ENCODE assay signal across 8 cellular contexts in the genomic region with DNA sequence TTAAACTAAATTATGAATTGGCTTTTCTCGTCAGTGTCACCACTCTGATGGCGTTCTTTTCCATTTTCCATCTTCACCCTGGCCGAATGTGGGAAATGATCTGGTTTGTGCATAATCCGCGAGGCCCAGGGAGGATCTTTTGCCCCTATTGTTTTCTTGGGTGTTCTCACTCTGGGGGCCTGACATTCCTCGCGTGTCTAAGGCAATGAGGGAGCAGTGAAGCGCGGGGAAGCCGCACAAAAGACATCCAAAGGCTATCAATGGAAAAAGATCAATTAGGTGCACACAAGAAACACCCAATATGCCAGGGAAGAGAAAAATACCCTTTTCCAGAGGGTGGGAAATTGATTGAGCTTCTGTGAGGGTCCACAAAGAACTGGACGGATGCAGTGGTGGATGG. TPM values are rescaled to one million over a fixed set of nuclear protein-coding genes. Genes with fewer than 3 reads are reported as not detected.
DNase-seq lines count a peak whose midpoint lies in the region; ATAC-seq and TF ChIP-seq lines count a peak whose summit lies in the region.

No MANE protein-coding gene starts in this region.

- CTCF ChIA-PET in A673 (lab: Charles Lee), result no interaction called here

- H3K4me3 ChIP-seq in A673 (ENCODE audit: low read depth, low read length, poor library complexity, severe bottlenecking), result peak overlapping the region; percentile 95
- peak overlapping the region; percentile 84 for H3K4me3 ChIP-seq in HUES64 (ENCODE audit: low read length)
- H3K4me3 ChIP-seq in mucosa of stomach (ENCODE audit: low read length), result no peak overlapping the region

- no peaks in the 10 kb centered on the region for H3K36me3 ChIP-seq in A673 (ENCODE audit: insufficient read depth, low read length, poor library complexity, severe bottlenecking)
- H3K36me3 ChIP-seq in HUES64 (ENCODE audit: insufficient read depth, low read length), result no peaks in the 10 kb centered on the region
- H3K36me3 ChIP-seq in mucosa of stomach (ENCODE audit: control insufficient read depth, insufficient read depth, low read length), result no peaks in the 10 kb centered on the region

- H3K9ac ChIP-seq in HUES64 (ENCODE audit: low read depth, low read length) (peak overlapping the region; percentile 74), mucosa of stomach (ENCODE audit: low read length) (peak overlapping the region; percentile 74)

- H3K27me3 ChIP-seq in A673 (replicated peaks; ENCODE audit: insufficient read depth, low read depth, low read length, poor library complexity) (no peaks in the 10 kb centered on the region), HUES64 (ENCODE audit: insufficient read depth, low read length) (peaks cover 14% of the 10 kb centered on the region), mucosa of stomach (ENCODE audit: control insufficient read depth, insufficient read depth, low read length) (no peaks in the 10 kb centered on the region)

- DNase-seq in A673 (ENCODE audit: low spot score) (no peak), cerebellum (ENCODE audit: low spot score) (peak; percentile 18), germinal center (ENCODE audit: low spot score) (no peak), medulla oblongata (ENCODE audit: extremely low spot score) (no peak), NCI-H1930 (lab: John Stamatoyannopoulos, UW) (no peak)

- no peak for TF ChIP-seq CTCF in A673 (conservative IDR thresholded peaks at IDR 0.05; ENCODE audit: low read depth, low read length)

- peak overlapping the region; percentile 79 for H3K27ac ChIP-seq in A673 (ENCODE audit: low read depth, low read length, poor library complexity, severe bottlenecking)
- peak overlapping the region; percentile 78 for H3K27ac ChIP-seq in HUES64 (ENCODE audit: low read depth, low read length)

- POLR2A ChIA-PET in A673 (lab: Charles Lee; ENCODE audit: low non-redundant PET), result no interaction called here

- no peak for ATAC-seq in GM19351 (IDR thresholded peaks at IDR 0.05; ENCODE audit: unreplicated experiment)

- peaks cover 19% of the 10 kb centered on the region for H3K4me1 ChIP-seq in A673 (ENCODE audit: insufficient read depth, low read length, poor library complexity, severe bottlenecking)
- H3K4me1 ChIP-seq in HUES64 (ENCODE audit: insufficient read depth, low read length), result peaks cover 61% of the 10 kb centered on the region
- peaks cover 4% of the 10 kb centered on the region for H3K4me1 ChIP-seq in mucosa of stomach (ENCODE audit: control insufficient read depth, insufficient read depth, low read length)

- intact Hi-C loops in A673 (cut with micrococcal nuclease; ENCODE audit: unreplicated experiment), result loop anchor here (10.0 kb wide), 2 partner anchors 231 to 279 kb away; no protein-coding TSS in a partner anchor

- H3K9me3 ChIP-seq in A673 (ENCODE audit: low read depth, low read length, poor library complexity, severe bottlenecking) (no peaks in the 10 kb centered on the region), HUES64 (ENCODE audit: insufficient read depth, low read depth, low read length) (no peaks in the 10 kb centered on the region), mucosa of stomach (ENCODE audit: control insufficient read depth, low read length) (no peaks in the 10 kb centered on the region)

- BruUV-seq in A673 (replicated peaks; lab: Mats Ljungman, UMichigan), result no TSS peak

- 18% methylated on average over 11 of the region's 11 CpGs for WGBS in HUES64

RNA-seq across cellular contexts. Expression of gene C1orf21, which starts 1.0 kb away (rescaled TPM):
- total RNA-seq in A673 (2021) (31.3 and 34.3 TPM in 2 replicates), cerebellum (25.1 TPM)
- polyA plus RNA-seq in HUES64 (2013, experiment 1 of 2), result 20.3 TPM
- 23.3 TPM for polyA plus RNA-seq in HUES64 (2013, experiment 2 of 2)
